ENCODE assay signal across 1 cellular context in the genomic region with DNA sequence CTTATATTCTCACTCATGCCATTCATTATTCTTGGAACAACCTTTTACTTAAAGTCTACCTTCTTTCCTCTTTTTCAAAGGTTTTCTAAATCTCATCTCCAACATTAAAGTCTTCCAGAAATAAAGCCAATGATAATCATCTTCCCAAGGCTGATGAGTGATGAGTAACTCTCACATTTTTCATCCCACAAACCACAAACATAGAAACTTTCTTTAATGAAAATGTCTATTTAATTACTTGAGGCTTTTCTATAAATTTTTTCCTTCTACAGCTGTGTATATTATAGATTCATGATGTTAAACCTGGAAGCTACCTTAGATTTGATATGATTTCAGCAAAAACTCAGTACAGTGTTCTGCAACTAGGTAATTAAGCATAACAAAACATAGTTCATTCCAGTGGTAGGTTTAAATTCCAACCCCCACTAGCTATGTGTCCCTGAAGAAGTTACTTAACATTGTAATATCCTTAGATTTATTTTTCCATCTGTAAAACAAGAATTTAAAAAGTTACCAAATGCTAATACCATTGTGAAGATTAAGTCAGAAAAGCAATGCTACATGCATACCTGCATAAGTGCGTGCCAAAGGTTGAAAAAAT.
TF ChIP-seq lines count a peak whose summit lies in the region.

No MANE protein-coding gene starts in this region.

TF ChIP-seq in SK-N-SH treated with all-trans-retinoic acid at 6 μM for 48 hours, 23 proteins besides CTCF, POLR2A, EP300 and RAD21 (continued from another document):
- TF ChIP-seq, protein P1, sequence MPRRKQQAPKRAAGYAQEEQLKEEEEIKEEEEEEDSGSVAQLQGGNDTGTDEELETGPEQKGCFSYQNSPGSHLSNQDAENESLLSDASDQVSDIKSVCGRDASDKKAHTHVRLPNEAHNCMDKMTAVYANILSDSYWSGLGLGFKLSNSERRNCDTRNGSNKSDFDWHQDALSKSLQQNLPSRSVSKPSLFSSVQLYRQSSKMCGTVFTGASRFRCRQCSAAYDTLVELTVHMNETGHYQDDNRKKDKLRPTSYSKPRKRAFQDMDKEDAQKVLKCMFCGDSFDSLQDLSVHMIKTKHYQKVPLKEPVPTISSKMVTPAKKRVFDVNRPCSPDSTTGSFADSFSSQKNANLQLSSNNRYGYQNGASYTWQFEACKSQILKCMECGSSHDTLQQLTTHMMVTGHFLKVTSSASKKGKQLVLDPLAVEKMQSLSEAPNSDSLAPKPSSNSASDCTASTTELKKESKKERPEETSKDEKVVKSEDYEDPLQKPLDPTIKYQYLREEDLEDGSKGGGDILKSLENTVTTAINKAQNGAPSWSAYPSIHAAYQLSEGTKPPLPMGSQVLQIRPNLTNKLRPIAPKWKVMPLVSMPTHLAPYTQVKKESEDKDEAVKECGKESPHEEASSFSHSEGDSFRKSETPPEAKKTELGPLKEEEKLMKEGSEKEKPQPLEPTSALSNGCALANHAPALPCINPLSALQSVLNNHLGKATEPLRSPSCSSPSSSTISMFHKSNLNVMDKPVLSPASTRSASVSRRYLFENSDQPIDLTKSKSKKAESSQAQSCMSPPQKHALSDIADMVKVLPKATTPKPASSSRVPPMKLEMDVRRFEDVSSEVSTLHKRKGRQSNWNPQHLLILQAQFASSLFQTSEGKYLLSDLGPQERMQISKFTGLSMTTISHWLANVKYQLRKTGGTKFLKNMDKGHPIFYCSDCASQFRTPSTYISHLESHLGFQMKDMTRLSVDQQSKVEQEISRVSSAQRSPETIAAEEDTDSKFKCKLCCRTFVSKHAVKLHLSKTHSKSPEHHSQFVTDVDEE (CRISPR knock-in tag; IDR thresholded peaks at IDR 0.05): no peak
- TF ChIP-seq GLIS3 (CRISPR knock-in tag; IDR thresholded peaks at IDR 0.05): no peak
- TF ChIP-seq, protein P2, sequence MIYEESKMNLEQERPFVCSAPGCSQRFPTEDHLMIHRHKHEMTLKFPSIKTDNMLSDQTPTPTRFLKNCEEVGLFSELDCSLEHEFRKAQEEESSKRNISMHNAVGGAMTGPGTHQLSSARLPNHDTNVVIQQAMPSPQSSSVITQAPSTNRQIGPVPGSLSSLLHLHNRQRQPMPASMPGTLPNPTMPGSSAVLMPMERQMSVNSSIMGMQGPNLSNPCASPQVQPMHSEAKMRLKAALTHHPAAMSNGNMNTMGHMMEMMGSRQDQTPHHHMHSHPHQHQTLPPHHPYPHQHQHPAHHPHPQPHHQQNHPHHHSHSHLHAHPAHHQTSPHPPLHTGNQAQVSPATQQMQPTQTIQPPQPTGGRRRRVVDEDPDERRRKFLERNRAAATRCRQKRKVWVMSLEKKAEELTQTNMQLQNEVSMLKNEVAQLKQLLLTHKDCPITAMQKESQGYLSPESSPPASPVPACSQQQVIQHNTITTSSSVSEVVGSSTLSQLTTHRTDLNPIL (CRISPR knock-in tag; IDR thresholded peaks at IDR 0.05; ENCODE audit: low read depth): no peak
- no peak for TF ChIP-seq ISL1 (CRISPR knock-in tag; IDR thresholded peaks at IDR 0.05)
- TF ChIP-seq ZNF70 (CRISPR knock-in tag; IDR thresholded peaks at IDR 0.05): no peak
